Comparison of ENCODE assay signal across 11 cellular contexts in the genomic region with DNA sequence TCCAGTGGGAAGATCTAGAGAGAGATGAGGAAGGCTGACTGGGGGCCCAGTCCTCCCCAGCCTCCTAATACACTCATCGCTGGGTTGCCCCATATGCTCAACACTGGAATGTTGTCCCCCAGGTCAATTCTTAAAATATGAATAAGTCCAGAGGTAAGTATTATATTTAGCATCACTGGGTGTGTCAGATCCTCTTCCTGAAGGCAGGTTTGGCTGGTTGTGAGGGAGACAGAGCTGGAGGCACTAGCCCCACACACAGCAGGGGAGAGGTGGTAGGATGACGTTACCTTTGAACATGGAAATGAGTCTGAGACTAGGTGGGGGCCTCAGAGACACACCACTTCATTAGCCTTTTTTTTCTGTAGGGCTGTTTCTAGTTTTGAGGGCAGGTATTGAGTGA. TPM values are rescaled to one million over a fixed set of nuclear protein-coding genes. Genes with fewer than 3 reads are reported as not detected.
DNase-seq lines count a peak whose midpoint lies in the region; ATAC-seq and TF ChIP-seq lines count a peak whose summit lies in the region.
"Had no signal": no experiment of that assay in that cellular context is flagged by ENCODE, and none has a peak within 500 bp of the region (broad histone marks: within the 10 kb centered on the region; RNA-seq: fewer than 3 reads in every experiment).

No MANE protein-coding gene starts in this region.

- no peaks in the 10 kb centered on the region for H4K20me1 ChIP-seq in PC-9 (ENCODE audit: insufficient read depth)

- no peaks in the 10 kb centered on the region for H3K9me2 ChIP-seq in PC-9 (ENCODE audit: insufficient read depth)

- peak overlapping the region; percentile 75 for H3K4me2 ChIP-seq in PC-9

- H2AFZ ChIP-seq in PC-9: no peak overlapping the region

- CTCF ChIA-PET in PC-9 (lab: Charles Lee): interaction anchor here (0.5 to 2.0 kb wide), 3 partner anchors 8 to 348 kb away, joined by 4 to 23 read pairs (median 12); no protein-coding TSS in a partner anchor

- no TSS peak for BruUV-seq in PC-9 (replicated peaks; lab: Mats Ljungman, UMichigan)

- TF ChIP-seq POLR2A in testis (IDR thresholded peaks at IDR 0.05): no peak

- ATAC-seq in HG02759 (IDR thresholded peaks at IDR 0.05; ENCODE audit: unreplicated experiment): no peak

- H3K9ac ChIP-seq in mucosa of rectum (ENCODE audit: low read depth in 1 of 2, low read length in 2 of 2): no peak overlapping the region

- H3K36me3 ChIP-seq in PC-9 (ENCODE audit: low read depth) (peaks cover 23% of the 10 kb centered on the region), mucosa of rectum (ENCODE audit: control insufficient read depth in 2 of 2, insufficient read depth in 2 of 2, low read length in 2 of 2) (peaks cover 24 to 26% of the 10 kb centered on the region in 2 donors), testis (ENCODE audit: low read depth, missing control alignments) (no peaks in the 10 kb centered on the region)

- peaks cover 58% of the 10 kb centered on the region for H3K4me1 ChIP-seq in PC-9 (replicated peaks; ENCODE audit: insufficient read depth)
- H3K4me1 ChIP-seq in mucosa of rectum (ENCODE audit: control insufficient read depth in 2 of 2, insufficient read depth in 2 of 2, low read length in 2 of 2): peaks cover 0 to 6% of the 10 kb centered on the region in 2 donors
- peaks cover 25% of the 10 kb centered on the region for H3K4me1 ChIP-seq in testis

- TF ChIP-seq CTCF in PC-9 (conservative IDR thresholded peaks at IDR 0.05) (no peak), testis (IDR thresholded peaks at IDR 0.05) (no peak)

- POLR2A ChIA-PET in PC-9 (lab: Charles Lee; ENCODE audit: unreplicated experiment): interaction anchor here (0.6 kb wide), 3 partner anchors 74 to 321 kb away, joined by 3 read pairs; partner anchors contain the start of gene F3

- H3K79me2 ChIP-seq in PC-9 (ENCODE audit: low read depth): peaks cover 12% of the 10 kb centered on the region; the same call in 1 of the 2 replicates

- H3K27me3 ChIP-seq in PC-9 (ENCODE audit: insufficient read depth, low read depth): no peaks in the 10 kb centered on the region
- no peaks in the 10 kb centered on the region for H3K27me3 ChIP-seq in mucosa of rectum (ENCODE audit: control insufficient read depth in 2 of 2, insufficient read depth in 2 of 2, low read length in 2 of 2)
- H3K27me3 ChIP-seq in testis: no peaks in the 10 kb centered on the region

- 100% methylated on average over 2 of the region's 2 CpGs for WGBS in testis, 2 donors

- H3K4me3 ChIP-seq in PC-9 (peak overlapping the region; percentile 36), mucosa of rectum (ENCODE audit: low read length in 2 of 2) (no peak overlapping the region), testis (no peak overlapping the region)

- DNase-seq in PC-9 (peak; percentile 75 to 100), testis (no peak), NCI-H1694 treated with DMSO at 0.1 percent for 48 hours (lab: John Stamatoyannopoulos, UW) (no peak)
- no peak for DNase-seq in activated CD4-positive, alpha-beta T cell treated with anti-CD3 and anti-CD28 coated beads, Interleukin-2, amount 50 U/mL, for 1 hour
- DNase-seq in stimulated activated CD4-positive, alpha-beta T cell treated with anti-CD3 and anti-CD28 coated beads, Interleukin-4, amount 100 ng/mL, for 1 hour: no peak
- DNase-seq: activated CD4-positive, alpha-beta T cell treated with anti-CD3 and anti-CD28 coated beads, Interleukin-2, amount 50 U/mL, for 4 hours; activated naive CD4-positive, alpha-beta T cell treated with anti-CD3 and anti-CD28 coated beads, Interleukin-2, amount 10 ng/mL, durations not matched to agents 7 days and 5 days; NCI-H82 had no signal

- intact Hi-C loops in PC-9 (cut with micrococcal nuclease; ENCODE audit: unreplicated experiment) (loop anchor here (2.0 kb wide), 2 partner anchors 64 to 216 kb away; partner anchors contain the start of gene CNN3), testis (cut with DNase I; ENCODE audit: low total_unique reads) (loop anchor here (5.0 kb wide), 1 partner anchor 65 kb away; the partner anchor contains the start of gene CNN3)

- H3K9me3 ChIP-seq in PC-9 (ENCODE audit: insufficient read depth, low read depth) (no peaks in the 10 kb centered on the region), mucosa of rectum (ENCODE audit: control insufficient read depth in 2 of 2, low read length in 2 of 2) (no peaks in the 10 kb centered on the region), testis (no peaks in the 10 kb centered on the region)

- H3K27ac ChIP-seq in PC-9 (peak overlapping the region; percentile 96), cingulate gyrus (ENCODE audit: low read depth, low read length) (peak overlapping the region; percentile 83), mucosa of rectum (ENCODE audit: low read depth in 2 of 2, low read length in 2 of 2) (peak overlapping the region; percentile 72), testis (peak overlapping the region; percentile 75 to 87)

- H3F3A ChIP-seq in PC-9 (ENCODE audit: insufficient read depth, low read depth): peaks cover 34% of the 10 kb centered on the region

RNA-seq across cellular contexts. Expression of gene SLC44A3, which starts 42.6 kb away (rescaled TPM):
- total RNA-seq in PC-9 (2021) (11.0 and 17.5 TPM in 2 replicates), testis (1 to 10 TPM; 2.7 to 3.4 TPM)
- 6.4 TPM for polyA plus RNA-seq in testis (ENCODE audit: insufficient read depth, low read depth, low replicate concordance)

Comparison
In these comparisons a context has a peak if more than half of its experiments do, and no peak if none do; other contexts are left out.
1. DNase-seq: peak in PC-9 (2 of 2); none in testis (single experiment), activated CD4-positive, alpha-beta T cell treated with anti-CD3 and anti-CD28 coated beads, Interleukin-2, amount 50 U/mL, for 1 hour (single experiment), stimulated activated CD4-positive, alpha-beta T cell treated with anti-CD3 and anti-CD28 coated beads, Interleukin-4, amount 100 ng/mL, for 1 hour (single experiment) and NCI-H1694 treated with DMSO at 0.1 percent for 48 hours (single experiment).
2. Peak in every context shown above with its lines, with median percentiles within 50 percentile points of each other: H3K27ac ChIP-seq.